8 cellular contexts compared by ENCODE assay signal in genomic region chr20:57092112-57092899, GRCh38.
DNase-seq lines count a peak whose midpoint lies in the region; ATAC-seq and TF ChIP-seq lines count a peak whose summit lies in the region.

No MANE protein-coding gene starts in this region.

- DNase-seq in NCI-H1092 treated with DMSO at 0.1 percent for 48 hours (lab: John Stamatoyannopoulos, UW): peak; percentile 34
- DNase-seq in NCI-H1092 (lab: John Stamatoyannopoulos, UW): no peak
- DNase-seq in HL-60 (ENCODE audit: low read depth in 1 of 2, low spot score in 1 of 2): peak; percentile 56 to 64
- DNase-seq in RPMI8226: peak; percentile 79
- peak; percentile 8 to 40 (median 16) for DNase-seq in activated naive CD4-positive, alpha-beta T cell (lab: John Stamatoyannopoulos, UW)
- DNase-seq in glutamatergic neuron: peak; percentile 85
- DNase-seq in prostate gland (ENCODE audit: low spot score): peak; percentile 47

- WGBS in prostate gland: 25% methylated on average over 34 of the region's 34 CpGs

- peaks cover 3% of the 10 kb centered on the region for H3K9me3 Mint-ChIP-seq in glutamatergic neuron (ENCODE audit: unreplicated experiment)

- TF ChIP-seq CTCF in HL-60 (IDR thresholded peaks at IDR 0.05; ENCODE audit: insufficient read depth, low read length): peak; percentile 68
- TF ChIP-seq CTCF in glutamatergic neuron (IDR thresholded peaks at IDR 0.05; ENCODE audit: partially characterized antibody, unreplicated experiment): peak; percentile 85
- TF ChIP-seq CTCF in prostate gland (IDR thresholded peaks at IDR 0.05): peak; percentile 64 to 87 (median 76)

- H3K4me1 ChIP-seq in prostate gland (replicated peaks): no peaks in the 10 kb centered on the region

- H3K27ac Mint-ChIP-seq in glutamatergic neuron (ENCODE audit: unreplicated experiment): peak overlapping the region; percentile 24

- intact Hi-C loops in prostate gland (cut with DNase I): no loop called here

- ATAC-seq in GM21423 (IDR thresholded peaks at IDR 0.05; ENCODE audit: unreplicated experiment): no peak

- no peaks in the 10 kb centered on the region for H3K9me3 ChIP-seq in prostate gland

- H3K4me3 ChIP-seq in HL-60 (replicated peaks; ENCODE audit: insufficient read depth, low read length) (no peak overlapping the region), prostate gland (no peak overlapping the region)

- H3K27me3 Mint-ChIP-seq in glutamatergic neuron (ENCODE audit: unreplicated experiment): peaks cover 10% of the 10 kb centered on the region

- no peak for TF ChIP-seq POLR2A in prostate gland (IDR thresholded peaks at IDR 0.05)

- H3K36me3 ChIP-seq in prostate gland: no peaks in the 10 kb centered on the region

- peaks cover 13% of the 10 kb centered on the region for H3K4me1 Mint-ChIP-seq in glutamatergic neuron (ENCODE audit: low read depth, unreplicated experiment)

- H3K27me3 ChIP-seq in HL-60 (ENCODE audit: insufficient read depth, poor library complexity, severe bottlenecking): no peaks in the 10 kb centered on the region
- H3K27me3 ChIP-seq in prostate gland (replicated peaks; ENCODE audit: insufficient read depth): no peaks in the 10 kb centered on the region

- H3K36me3 Mint-ChIP-seq in glutamatergic neuron (ENCODE audit: unreplicated experiment): no peaks in the 10 kb centered on the region

- H3K4me3 Mint-ChIP-seq in glutamatergic neuron (ENCODE audit: unreplicated experiment): peak overlapping the region; percentile 2

- H3K27ac ChIP-seq in HL-60 (replicated peaks) (no peak overlapping the region), prostate gland (no peak overlapping the region)
